1 cellular context compared by ENCODE assay signal in the genomic region with DNA sequence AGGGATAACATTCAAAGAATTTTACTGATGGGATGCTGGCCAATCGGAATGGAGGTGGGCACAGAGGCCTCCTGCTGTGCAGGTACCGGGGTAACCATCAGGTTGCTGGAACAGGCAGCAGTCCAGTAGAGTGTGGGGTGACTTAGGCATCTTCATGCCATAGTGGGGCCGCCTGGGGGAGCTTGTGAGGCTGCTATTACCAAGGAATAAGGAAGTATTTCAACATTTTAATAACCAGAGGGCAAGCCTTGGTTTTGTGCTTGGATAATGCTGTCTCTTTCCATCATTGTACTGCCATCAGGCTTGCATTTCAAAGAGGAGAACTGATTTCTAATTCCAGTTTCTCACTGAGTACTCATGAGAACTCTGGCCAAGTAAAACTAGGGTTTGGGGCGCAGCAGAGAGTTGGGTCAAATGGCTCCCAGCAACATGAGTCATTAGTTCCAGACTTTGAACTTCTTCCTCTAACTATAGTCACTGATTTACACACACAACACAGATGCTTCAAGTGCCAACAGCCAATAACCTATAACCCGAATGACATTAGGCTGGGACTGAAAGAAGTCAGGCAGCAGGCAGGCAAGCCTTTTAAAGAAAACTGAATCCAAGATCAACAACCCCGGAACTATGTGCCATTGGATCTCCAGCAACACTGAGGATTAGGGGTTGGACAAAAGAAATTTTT.
TF ChIP-seq lines count a peak whose summit lies in the region.

No MANE protein-coding gene starts in this region.

TF ChIP-seq in K562, 482 proteins besides CTCF, POLR2A, EP300 and RAD21 (continued from another document):
- no peak for TF ChIP-seq C11orf30 (IDR thresholded peaks at IDR 0.05; ENCODE audit: low read depth)
- TF ChIP-seq HDAC2 (IDR thresholded peaks at IDR 0.05) = no peak
- peak; percentile 14; the same call in 1 of the 2 replicates for TF ChIP-seq ATF7 (IDR thresholded peaks at IDR 0.05)
- 0 out of 2 replicates have a peak, but pooled peaks have one; percentile 60 for TF ChIP-seq PTTG1 (tag; IDR thresholded peaks at IDR 0.05; ENCODE audit: low read depth)
- TF ChIP-seq CEBPB (tag; IDR thresholded peaks at IDR 0.05) = peak; percentile 83
- TF ChIP-seq, protein P1, sequence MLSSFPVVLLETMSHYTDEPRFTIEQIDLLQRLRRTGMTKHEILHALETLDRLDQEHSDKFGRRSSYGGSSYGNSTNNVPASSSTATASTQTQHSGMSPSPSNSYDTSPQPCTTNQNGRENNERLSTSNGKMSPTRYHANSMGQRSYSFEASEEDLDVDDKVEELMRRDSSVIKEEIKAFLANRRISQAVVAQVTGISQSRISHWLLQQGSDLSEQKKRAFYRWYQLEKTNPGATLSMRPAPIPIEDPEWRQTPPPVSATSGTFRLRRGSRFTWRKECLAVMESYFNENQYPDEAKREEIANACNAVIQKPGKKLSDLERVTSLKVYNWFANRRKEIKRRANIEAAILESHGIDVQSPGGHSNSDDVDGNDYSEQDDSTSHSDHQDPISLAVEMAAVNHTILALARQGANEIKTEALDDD (IDR thresholded peaks at IDR 0.05) = peak; percentile 61
- TF ChIP-seq ZNF41 (CRISPR knock-in tag; conservative IDR thresholded peaks at IDR 0.05) = 0 out of 2 replicates have a peak, but pooled peaks have one; percentile 51
- TF ChIP-seq ZNF134 (CRISPR knock-in tag; conservative IDR thresholded peaks at IDR 0.05) = no peak
- TF ChIP-seq POLR3G (IDR thresholded peaks at IDR 0.05; ENCODE audit: extremely low read depth, insufficient read length, insufficient replicate concordance) = no peak
- peak; percentile 78 for TF ChIP-seq GTF2A2 (tag; IDR thresholded peaks at IDR 0.05)
- TF ChIP-seq MYC (IDR thresholded peaks at IDR 0.05; ENCODE audit: low read depth, low read length) = peak; percentile 46; the same call in 1 of the 2 replicates
- TF ChIP-seq MYC (CRISPR knock-in tag; IDR thresholded peaks at IDR 0.05; ENCODE audit: borderline replicate concordance, low read depth) = no peak
- 0 out of 4 replicates have a peak, but pooled peaks of 1 of the 2 experiments have one; percentile 31 for TF ChIP-seq RCOR1 (IDR thresholded peaks at IDR 0.05; ENCODE audit: borderline replicate concordance in 1 of 2, low read depth in 2 of 2, low read length in 2 of 2)
- TF ChIP-seq EHMT2 (IDR thresholded peaks at IDR 0.05) = peak; percentile 42; the same call in 1 of the 2 replicates
- TF ChIP-seq MECOM (CRISPR knock-in tag; IDR thresholded peaks at IDR 0.05) = peak; percentile 65
- peak; percentile 80 for TF ChIP-seq SMAD4 (CRISPR knock-in tag; conservative IDR thresholded peaks at IDR 0.05)
- no peak for TF ChIP-seq ZEB2 (IDR thresholded peaks at IDR 0.05)
- TF ChIP-seq ZZZ3 (IDR thresholded peaks at IDR 0.05) = no peak
- no peak for TF ChIP-seq ZKSCAN1 (IDR thresholded peaks at IDR 0.05; ENCODE audit: low read depth, low read length)
- no peak for TF ChIP-seq RBM34 (IDR thresholded peaks at IDR 0.05; ENCODE audit: borderline replicate concordance, insufficient read depth, low read length)
- peak; percentile 36; the same call in 1 of the 2 replicates for TF ChIP-seq MEF2D (tag; conservative IDR thresholded peaks at IDR 0.05; ENCODE audit: low read depth)
- 0 out of 2 replicates have a peak, but pooled peaks have one; percentile 21 for TF ChIP-seq PYGO2 (tag; IDR thresholded peaks at IDR 0.05)
- TF ChIP-seq, protein P2, sequence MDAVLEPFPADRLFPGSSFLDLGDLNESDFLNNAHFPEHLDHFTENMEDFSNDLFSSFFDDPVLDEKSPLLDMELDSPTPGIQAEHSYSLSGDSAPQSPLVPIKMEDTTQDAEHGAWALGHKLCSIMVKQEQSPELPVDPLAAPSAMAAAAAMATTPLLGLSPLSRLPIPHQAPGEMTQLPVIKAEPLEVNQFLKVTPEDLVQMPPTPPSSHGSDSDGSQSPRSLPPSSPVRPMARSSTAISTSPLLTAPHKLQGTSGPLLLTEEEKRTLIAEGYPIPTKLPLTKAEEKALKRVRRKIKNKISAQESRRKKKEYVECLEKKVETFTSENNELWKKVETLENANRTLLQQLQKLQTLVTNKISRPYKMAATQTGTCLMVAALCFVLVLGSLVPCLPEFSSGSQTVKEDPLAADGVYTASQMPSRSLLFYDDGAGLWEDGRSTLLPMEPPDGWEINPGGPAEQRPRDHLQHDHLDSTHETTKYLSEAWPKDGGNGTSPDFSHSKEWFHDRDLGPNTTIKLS (IDR thresholded peaks at IDR 0.05; ENCODE audit: borderline replicate concordance, low read depth) = no peak
- TF ChIP-seq EP400 (IDR thresholded peaks at IDR 0.05) = no peak
- TF ChIP-seq, protein P3, sequence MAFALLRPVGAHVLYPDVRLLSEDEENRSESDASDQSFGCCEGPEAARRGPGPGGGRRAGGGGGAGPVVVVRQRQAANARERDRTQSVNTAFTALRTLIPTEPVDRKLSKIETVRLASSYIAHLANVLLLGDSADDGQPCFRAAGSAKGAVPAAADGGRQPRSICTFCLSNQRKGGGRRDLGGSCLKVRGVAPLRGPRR (CRISPR knock-in tag; IDR thresholded peaks at IDR 0.05) = no peak
- 0 out of 2 replicates have a peak, but pooled peaks have one; percentile 11 for TF ChIP-seq KLF6 (CRISPR knock-in tag; IDR thresholded peaks at IDR 0.05; ENCODE audit: borderline replicate concordance)
- no peak for TF ChIP-seq CHD1 (IDR thresholded peaks at IDR 0.05; ENCODE audit: low read length)
- TF ChIP-seq BRD9 (IDR thresholded peaks at IDR 0.05; ENCODE audit: low read depth, partially characterized antibody) = peak; percentile 32
- TF ChIP-seq ZKSCAN3 (CRISPR knock-in tag; IDR thresholded peaks at IDR 0.05) = no peak
- TF ChIP-seq CBX2 (IDR thresholded peaks at IDR 0.05; ENCODE audit: insufficient read depth, low read length, poor library complexity, severe bottlenecking) = no peak
- peak; percentile 32; the same call in 1 of the 2 replicates for TF ChIP-seq ZNF197 (CRISPR knock-in tag; IDR thresholded peaks at IDR 0.05; ENCODE audit: low read depth)
- TF ChIP-seq SMC3 (conservative IDR thresholded peaks at IDR 0.05; ENCODE audit: insufficient read depth, low read depth, low read length) = peak; percentile 65
- TF ChIP-seq MXI1 (IDR thresholded peaks at IDR 0.05; ENCODE audit: low read depth, low read length) = no peak
- peak; percentile 40; the same call in 1 of the 2 replicates for TF ChIP-seq ZNF384 (IDR thresholded peaks at IDR 0.05; ENCODE audit: low read depth, low read length)
- peak; percentile 66 for TF ChIP-seq ZNF583 (CRISPR knock-in tag; IDR thresholded peaks at IDR 0.05)
- TF ChIP-seq, protein P4, sequence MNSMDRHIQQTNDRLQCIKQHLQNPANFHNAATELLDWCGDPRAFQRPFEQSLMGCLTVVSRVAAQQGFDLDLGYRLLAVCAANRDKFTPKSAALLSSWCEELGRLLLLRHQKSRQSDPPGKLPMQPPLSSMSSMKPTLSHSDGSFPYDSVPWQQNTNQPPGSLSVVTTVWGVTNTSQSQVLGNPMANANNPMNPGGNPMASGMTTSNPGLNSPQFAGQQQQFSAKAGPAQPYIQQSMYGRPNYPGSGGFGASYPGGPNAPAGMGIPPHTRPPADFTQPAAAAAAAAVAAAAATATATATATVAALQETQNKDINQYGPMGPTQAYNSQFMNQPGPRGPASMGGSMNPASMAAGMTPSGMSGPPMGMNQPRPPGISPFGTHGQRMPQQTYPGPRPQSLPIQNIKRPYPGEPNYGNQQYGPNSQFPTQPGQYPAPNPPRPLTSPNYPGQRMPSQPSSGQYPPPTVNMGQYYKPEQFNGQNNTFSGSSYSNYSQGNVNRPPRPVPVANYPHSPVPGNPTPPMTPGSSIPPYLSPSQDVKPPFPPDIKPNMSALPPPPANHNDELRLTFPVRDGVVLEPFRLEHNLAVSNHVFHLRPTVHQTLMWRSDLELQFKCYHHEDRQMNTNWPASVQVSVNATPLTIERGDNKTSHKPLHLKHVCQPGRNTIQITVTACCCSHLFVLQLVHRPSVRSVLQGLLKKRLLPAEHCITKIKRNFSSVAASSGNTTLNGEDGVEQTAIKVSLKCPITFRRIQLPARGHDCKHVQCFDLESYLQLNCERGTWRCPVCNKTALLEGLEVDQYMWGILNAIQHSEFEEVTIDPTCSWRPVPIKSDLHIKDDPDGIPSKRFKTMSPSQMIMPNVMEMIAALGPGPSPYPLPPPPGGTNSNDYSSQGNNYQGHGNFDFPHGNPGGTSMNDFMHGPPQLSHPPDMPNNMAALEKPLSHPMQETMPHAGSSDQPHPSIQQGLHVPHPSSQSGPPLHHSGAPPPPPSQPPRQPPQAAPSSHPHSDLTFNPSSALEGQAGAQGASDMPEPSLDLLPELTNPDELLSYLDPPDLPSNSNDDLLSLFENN (IDR thresholded peaks at IDR 0.05; ENCODE audit: low read depth in 2 of 2, low read length in 2 of 2) = 0 out of 4 replicates have a peak, but pooled peaks of 1 of the 2 experiments have one; percentile 17
- TF ChIP-seq ZSCAN29 (IDR thresholded peaks at IDR 0.05) = no peak
- TF ChIP-seq, protein P5, sequence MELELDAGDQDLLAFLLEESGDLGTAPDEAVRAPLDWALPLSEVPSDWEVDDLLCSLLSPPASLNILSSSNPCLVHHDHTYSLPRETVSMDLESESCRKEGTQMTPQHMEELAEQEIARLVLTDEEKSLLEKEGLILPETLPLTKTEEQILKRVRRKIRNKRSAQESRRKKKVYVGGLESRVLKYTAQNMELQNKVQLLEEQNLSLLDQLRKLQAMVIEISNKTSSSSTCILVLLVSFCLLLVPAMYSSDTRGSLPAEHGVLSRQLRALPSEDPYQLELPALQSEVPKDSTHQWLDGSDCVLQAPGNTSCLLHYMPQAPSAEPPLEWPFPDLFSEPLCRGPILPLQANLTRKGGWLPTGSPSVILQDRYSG (tag; conservative IDR thresholded peaks at IDR 0.05; ENCODE audit: low read depth) = peak; percentile 46; the same call in 1 of the 2 replicates
- peak; percentile 51; the same call in 1 of the 2 replicates for TF ChIP-seq CEBPG (CRISPR knock-in tag; IDR thresholded peaks at IDR 0.05)
- peak in 1 of 2 experiments; percentile 53; a peak in 3 of 4 replicates for TF ChIP-seq CEBPG (tag; conservative IDR thresholded peaks at IDR 0.05 in 1 of 2, IDR thresholded peaks at IDR 0.05 in 1 of 2)
- 0 out of 2 replicates have a peak, but pooled peaks have one; percentile 9 for TF ChIP-seq CREM (IDR thresholded peaks at IDR 0.05; ENCODE audit: low read depth)
- peak; percentile 48 for TF ChIP-seq CXXC5 (CRISPR knock-in tag; IDR thresholded peaks at IDR 0.05)
- TF ChIP-seq TBL1XR1 (IDR thresholded peaks at IDR 0.05; ENCODE audit: low read length in 2 of 2) = no peak
- TF ChIP-seq LARP7 (IDR thresholded peaks at IDR 0.05) = no peak
- peak; percentile 84; the same call in 1 of the 2 replicates for TF ChIP-seq ZNF589 (CRISPR knock-in tag; IDR thresholded peaks at IDR 0.05; ENCODE audit: low read depth)
- peak; percentile 62; the same call in 1 of the 2 replicates for TF ChIP-seq ZNF766 (CRISPR knock-in tag; conservative IDR thresholded peaks at IDR 0.05)
- TF ChIP-seq, protein P6, sequence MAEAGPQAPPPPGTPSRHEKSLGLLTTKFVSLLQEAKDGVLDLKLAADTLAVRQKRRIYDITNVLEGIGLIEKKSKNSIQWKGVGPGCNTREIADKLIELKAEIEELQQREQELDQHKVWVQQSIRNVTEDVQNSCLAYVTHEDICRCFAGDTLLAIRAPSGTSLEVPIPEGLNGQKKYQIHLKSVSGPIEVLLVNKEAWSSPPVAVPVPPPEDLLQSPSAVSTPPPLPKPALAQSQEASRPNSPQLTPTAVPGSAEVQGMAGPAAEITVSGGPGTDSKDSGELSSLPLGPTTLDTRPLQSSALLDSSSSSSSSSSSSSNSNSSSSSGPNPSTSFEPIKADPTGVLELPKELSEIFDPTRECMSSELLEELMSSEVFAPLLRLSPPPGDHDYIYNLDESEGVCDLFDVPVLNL (CRISPR knock-in tag; IDR thresholded peaks at IDR 0.05; ENCODE audit: low read depth) = no peak
- TF ChIP-seq CREBBP (IDR thresholded peaks at IDR 0.05; ENCODE audit: low read depth, low read length) = no peak
